ENCODE assay signal across 18 cellular contexts in the genomic region with DNA sequence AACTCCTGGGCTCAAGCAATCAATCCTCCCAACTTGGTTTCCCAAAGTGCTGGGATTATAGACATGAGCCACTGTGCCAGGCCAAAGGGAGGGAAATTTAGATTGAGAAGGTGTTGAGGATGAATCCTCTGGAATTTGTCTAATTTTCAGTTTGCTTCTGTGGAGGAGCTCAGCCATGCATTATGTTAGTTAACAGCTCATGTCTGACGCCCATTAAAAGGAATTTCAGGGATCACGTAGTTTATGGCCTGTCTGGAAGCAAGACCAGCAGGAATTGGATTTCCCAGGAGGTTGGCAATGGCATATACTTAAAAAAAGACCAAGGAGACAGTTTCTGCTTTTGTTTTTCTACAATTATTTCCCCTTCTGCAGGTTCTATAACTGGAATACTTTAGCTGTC.
"Had no signal": no experiment of that assay in that cellular context is flagged by ENCODE, and none has a peak within 500 bp of the region (broad histone marks: within the 10 kb centered on the region; RNA-seq: fewer than 3 reads in every experiment).

No MANE protein-coding gene starts in this region.

- DNase-seq: KBM-7, MV-4-11, NCI-H1048, NCI-H1105, NCI-H1417, NCI-H1436 treated with DMSO at 0.1 percent for 48 hours, NCI-H1694, NCI-H187 treated with DMSO at 0.1 percent for 48 hours, NCI-H2081, NCI-H2107, NCI-H226, NCI-H446, NCI-H510A, NCI-H524 treated with DMSO at 0.1 percent for 48 hours, NCI-H69, NCI-H774, SHP77, SK-N-SH had no signal
